Comparison of ENCODE assay signal across 29 cellular contexts in genomic region chr7:71539615-71540014, GRCh38.
"Had no signal": no experiment of that assay in that cellular context is flagged by ENCODE, and none has a peak within 500 bp of the region (broad histone marks: within the 10 kb centered on the region; RNA-seq: fewer than 3 reads in every experiment).

No MANE protein-coding gene starts in this region.

- H3K36me3 ChIP-seq: colonic mucosa, esophagus muscularis mucosa, esophagus squamous epithelium, gastrocnemius medialis, gastroesophageal sphincter, heart left ventricle, heart right ventricle had no signal

- H3K4me3 ChIP-seq: colonic mucosa, coronary artery, dorsolateral prefrontal cortex, esophagus muscularis mucosa, esophagus squamous epithelium, gastrocnemius medialis, gastroesophageal sphincter, heart left ventricle, heart right ventricle had no signal

- H3K27ac Mint-ChIP-seq: dendritic cell treated with granulocyte-macrophage colony-stimulating factor and Interleukin-4, amounts not matched to agents 40 ng/mL and 50 ng/mL, for 4 days; effector memory CD8-positive, alpha-beta T cell; endodermal cell had no signal

- FAIRE-seq: colon, endometrium, endothelial cell of umbilical vein, frontal cortex had no signal

- H3K4me3 Mint-ChIP-seq: dendritic cell treated with granulocyte-macrophage colony-stimulating factor and Interleukin-4, amounts not matched to agents 40 ng/mL and 50 ng/mL, for 4 days; effector memory CD8-positive, alpha-beta T cell; endodermal cell had no signal

- H3K27me3 Mint-ChIP-seq: dendritic cell treated with granulocyte-macrophage colony-stimulating factor and Interleukin-4, amounts not matched to agents 40 ng/mL and 50 ng/mL, for 4 days; effector memory CD8-positive, alpha-beta T cell had no signal

- DNase-seq: colonic mucosa; cortex of kidney; dermis blood vessel endothelial cell; effector CD4-positive, alpha-beta T cell; effector CD8-positive, alpha-beta T cell; effector memory CD4-positive, alpha-beta T cell; effector memory CD8-positive, alpha-beta T cell; endodermal cell; erythroblast; esophagus squamous epithelium; foreskin fibroblast; foreskin keratinocyte; foreskin melanocyte; gastrocnemius medialis; glutamatergic neuron; head of caudate nucleus; heart left ventricle; heart right ventricle had no signal

- H3K27me3 ChIP-seq: colonic mucosa, esophagus muscularis mucosa, esophagus squamous epithelium, foreskin keratinocyte, gastrocnemius medialis, gastroesophageal sphincter, heart left ventricle, heart right ventricle had no signal

- H3K9me3 ChIP-seq: colonic mucosa, esophagus muscularis mucosa, esophagus squamous epithelium, gastrocnemius medialis, gastroesophageal sphincter, heart left ventricle, heart right ventricle had no signal

- ATAC-seq: effector memory CD8-positive, alpha-beta T cell; esophagus mucosa; foreskin keratinocyte; gastrocnemius medialis; gastroesophageal sphincter; heart left ventricle; heart right ventricle had no signal

- H3K27ac ChIP-seq: colonic mucosa, coronary artery, epithelial cell of prostate, esophagus muscularis mucosa, esophagus squamous epithelium, foreskin keratinocyte, gastrocnemius medialis, gastroesophageal sphincter, heart left ventricle, heart right ventricle had no signal

- H3K4me1 ChIP-seq: colonic mucosa, esophagus muscularis mucosa, foreskin keratinocyte, gastrocnemius medialis, gastroesophageal sphincter, heart left ventricle, heart right ventricle had no signal
